In the genomic region with DNA sequence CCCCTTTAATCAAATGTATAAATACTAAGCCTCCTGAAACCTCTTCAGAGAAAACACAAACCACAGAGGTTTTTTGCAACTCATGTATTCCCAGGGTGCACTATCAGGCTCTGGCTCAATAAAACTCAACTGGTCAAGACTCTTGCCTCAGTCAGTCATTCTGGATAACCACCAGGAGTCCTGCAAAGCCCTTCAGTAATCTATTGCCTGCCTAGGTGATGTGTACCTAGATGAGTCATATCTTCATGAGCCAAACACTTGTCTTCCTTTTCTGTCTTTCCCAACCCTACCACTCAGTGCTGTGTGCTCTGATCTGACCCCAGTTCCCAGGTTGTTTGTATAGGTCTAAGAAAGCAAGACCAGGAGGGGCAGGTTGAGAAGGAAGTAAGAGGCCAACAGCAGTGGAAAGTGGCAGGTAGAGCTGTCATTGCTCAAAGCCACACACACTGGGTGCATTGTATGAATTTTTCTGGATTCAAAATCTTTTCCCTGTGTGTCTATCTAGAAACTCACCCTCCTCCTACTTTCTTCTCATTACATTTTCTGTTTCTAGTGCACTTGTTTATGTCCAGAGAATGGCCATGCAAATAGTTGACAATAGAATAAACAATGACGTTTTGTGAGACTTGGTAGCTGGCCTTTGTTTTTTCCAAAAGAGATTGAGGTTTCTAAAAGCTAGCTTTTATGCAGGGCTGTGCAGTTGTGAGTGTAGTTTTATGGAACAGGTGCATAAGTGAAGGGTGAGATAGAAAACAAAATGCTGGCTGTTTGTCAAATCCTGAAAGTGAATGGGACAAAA, we compare ENCODE assay signal across 1 cellular context.
TF ChIP-seq lines count a peak whose summit lies in the region.

No MANE protein-coding gene starts in this region.

TF ChIP-seq in A549, 52 proteins besides CTCF, POLR2A, EP300 and RAD21 (continued from another document):
- TF ChIP-seq, protein P1, sequence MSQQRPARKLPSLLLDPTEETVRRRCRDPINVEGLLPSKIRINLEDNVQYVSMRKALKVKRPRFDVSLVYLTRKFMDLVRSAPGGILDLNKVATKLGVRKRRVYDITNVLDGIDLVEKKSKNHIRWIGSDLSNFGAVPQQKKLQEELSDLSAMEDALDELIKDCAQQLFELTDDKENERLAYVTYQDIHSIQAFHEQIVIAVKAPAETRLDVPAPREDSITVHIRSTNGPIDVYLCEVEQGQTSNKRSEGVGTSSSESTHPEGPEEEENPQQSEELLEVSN (IDR thresholded peaks at IDR 0.05; ENCODE audit: borderline replicate concordance, low read depth): no peak
- TF ChIP-seq TP53 (CRISPR knock-in tag; IDR thresholded peaks at IDR 0.05): 0 out of 2 replicates have a peak, but pooled peaks have one; percentile 84
- TF ChIP-seq HOXA7 (CRISPR knock-in tag; IDR thresholded peaks at IDR 0.05): peak; percentile 57; the same call in 1 of the 2 replicates
- no peak for TF ChIP-seq FOXS1 (CRISPR knock-in tag; IDR thresholded peaks at IDR 0.05)
- no peak for TF ChIP-seq ESRRA (IDR thresholded peaks at IDR 0.05; ENCODE audit: borderline replicate concordance, low read length)
- peak; percentile 46 for TF ChIP-seq RARB (CRISPR knock-in tag; IDR thresholded peaks at IDR 0.05)
- TF ChIP-seq MYC (IDR thresholded peaks at IDR 0.05; ENCODE audit: borderline replicate concordance, low read length): no peak
- no peak for TF ChIP-seq FOSB (CRISPR knock-in tag; IDR thresholded peaks at IDR 0.05)
- peak; percentile 85 for TF ChIP-seq HOXB5 (CRISPR knock-in tag; IDR thresholded peaks at IDR 0.05)
- TF ChIP-seq HDAC2 (IDR thresholded peaks at IDR 0.05): no peak
- TF ChIP-seq RFX5 (IDR thresholded peaks at IDR 0.05): no peak
- TF ChIP-seq NPAS2 (CRISPR knock-in tag; IDR thresholded peaks at IDR 0.05; ENCODE audit: borderline replicate concordance): no peak
- TF ChIP-seq, protein P2, sequence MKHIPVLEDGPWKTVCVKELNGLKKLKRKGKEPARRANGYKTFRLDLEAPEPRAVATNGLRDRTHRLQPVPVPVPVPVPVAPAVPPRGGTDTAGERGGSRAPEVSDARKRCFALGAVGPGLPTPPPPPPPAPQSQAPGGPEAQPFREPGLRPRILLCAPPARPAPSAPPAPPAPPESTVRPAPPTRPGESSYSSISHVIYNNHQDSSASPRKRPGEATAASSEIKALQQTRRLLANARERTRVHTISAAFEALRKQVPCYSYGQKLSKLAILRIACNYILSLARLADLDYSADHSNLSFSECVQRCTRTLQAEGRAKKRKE (CRISPR knock-in tag; IDR thresholded peaks at IDR 0.05; ENCODE audit: low read depth): peak; percentile 81
- TF ChIP-seq MAZ (IDR thresholded peaks at IDR 0.05; ENCODE audit: borderline replicate concordance, low read depth, low read length): no peak
- no peak for TF ChIP-seq CHD2 (IDR thresholded peaks at IDR 0.05; ENCODE audit: low read length, partially characterized antibody)
- no peak for TF ChIP-seq BHLHE40 (IDR thresholded peaks at IDR 0.05; ENCODE audit: low read depth, low read length)
- no peak for TF ChIP-seq RNF2 (IDR thresholded peaks at IDR 0.05; ENCODE audit: borderline replicate concordance, low read depth)
- TF ChIP-seq KDM1A (IDR thresholded peaks at IDR 0.05; ENCODE audit: low read depth): no peak
- TF ChIP-seq MAFK (IDR thresholded peaks at IDR 0.05; ENCODE audit: partially characterized antibody): peak; percentile 11
- TF ChIP-seq CBX8 (IDR thresholded peaks at IDR 0.05): no peak
- TF ChIP-seq ZNF302 (CRISPR knock-in tag; IDR thresholded peaks at IDR 0.05): peak; percentile 86; the same call in 1 of the 2 replicates
- TF ChIP-seq KDM5A (IDR thresholded peaks at IDR 0.05): no peak
- TF ChIP-seq, protein P3, sequence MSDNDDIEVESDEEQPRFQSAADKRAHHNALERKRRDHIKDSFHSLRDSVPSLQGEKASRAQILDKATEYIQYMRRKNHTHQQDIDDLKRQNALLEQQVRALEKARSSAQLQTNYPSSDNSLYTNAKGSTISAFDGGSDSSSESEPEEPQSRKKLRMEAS (IDR thresholded peaks at IDR 0.05): peak; percentile 92
- TF ChIP-seq POLR2AphosphoS2 (conservative IDR thresholded peaks at IDR 0.05; ENCODE audit: low read length): no peak
- TF ChIP-seq JUNB (IDR thresholded peaks at IDR 0.05): peak; percentile 97
- TF ChIP-seq, protein P4, sequence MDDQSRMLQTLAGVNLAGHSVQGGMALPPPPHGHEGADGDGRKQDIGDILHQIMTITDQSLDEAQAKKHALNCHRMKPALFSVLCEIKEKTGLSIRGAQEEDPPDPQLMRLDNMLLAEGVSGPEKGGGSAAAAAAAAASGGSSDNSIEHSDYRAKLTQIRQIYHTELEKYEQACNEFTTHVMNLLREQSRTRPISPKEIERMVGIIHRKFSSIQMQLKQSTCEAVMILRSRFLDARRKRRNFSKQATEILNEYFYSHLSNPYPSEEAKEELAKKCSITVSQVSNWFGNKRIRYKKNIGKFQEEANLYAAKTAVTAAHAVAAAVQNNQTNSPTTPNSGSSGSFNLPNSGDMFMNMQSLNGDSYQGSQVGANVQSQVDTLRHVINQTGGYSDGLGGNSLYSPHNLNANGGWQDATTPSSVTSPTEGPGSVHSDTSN (IDR thresholded peaks at IDR 0.05): peak; percentile 89
- TF ChIP-seq, protein P5, sequence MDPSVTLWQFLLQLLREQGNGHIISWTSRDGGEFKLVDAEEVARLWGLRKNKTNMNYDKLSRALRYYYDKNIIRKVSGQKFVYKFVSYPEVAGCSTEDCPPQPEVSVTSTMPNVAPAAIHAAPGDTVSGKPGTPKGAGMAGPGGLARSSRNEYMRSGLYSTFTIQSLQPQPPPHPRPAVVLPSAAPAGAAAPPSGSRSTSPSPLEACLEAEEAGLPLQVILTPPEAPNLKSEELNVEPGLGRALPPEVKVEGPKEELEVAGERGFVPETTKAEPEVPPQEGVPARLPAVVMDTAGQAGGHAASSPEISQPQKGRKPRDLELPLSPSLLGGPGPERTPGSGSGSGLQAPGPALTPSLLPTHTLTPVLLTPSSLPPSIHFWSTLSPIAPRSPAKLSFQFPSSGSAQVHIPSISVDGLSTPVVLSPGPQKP (IDR thresholded peaks at IDR 0.05; ENCODE audit: low read depth, low read length): no peak
- TF ChIP-seq, protein P6, sequence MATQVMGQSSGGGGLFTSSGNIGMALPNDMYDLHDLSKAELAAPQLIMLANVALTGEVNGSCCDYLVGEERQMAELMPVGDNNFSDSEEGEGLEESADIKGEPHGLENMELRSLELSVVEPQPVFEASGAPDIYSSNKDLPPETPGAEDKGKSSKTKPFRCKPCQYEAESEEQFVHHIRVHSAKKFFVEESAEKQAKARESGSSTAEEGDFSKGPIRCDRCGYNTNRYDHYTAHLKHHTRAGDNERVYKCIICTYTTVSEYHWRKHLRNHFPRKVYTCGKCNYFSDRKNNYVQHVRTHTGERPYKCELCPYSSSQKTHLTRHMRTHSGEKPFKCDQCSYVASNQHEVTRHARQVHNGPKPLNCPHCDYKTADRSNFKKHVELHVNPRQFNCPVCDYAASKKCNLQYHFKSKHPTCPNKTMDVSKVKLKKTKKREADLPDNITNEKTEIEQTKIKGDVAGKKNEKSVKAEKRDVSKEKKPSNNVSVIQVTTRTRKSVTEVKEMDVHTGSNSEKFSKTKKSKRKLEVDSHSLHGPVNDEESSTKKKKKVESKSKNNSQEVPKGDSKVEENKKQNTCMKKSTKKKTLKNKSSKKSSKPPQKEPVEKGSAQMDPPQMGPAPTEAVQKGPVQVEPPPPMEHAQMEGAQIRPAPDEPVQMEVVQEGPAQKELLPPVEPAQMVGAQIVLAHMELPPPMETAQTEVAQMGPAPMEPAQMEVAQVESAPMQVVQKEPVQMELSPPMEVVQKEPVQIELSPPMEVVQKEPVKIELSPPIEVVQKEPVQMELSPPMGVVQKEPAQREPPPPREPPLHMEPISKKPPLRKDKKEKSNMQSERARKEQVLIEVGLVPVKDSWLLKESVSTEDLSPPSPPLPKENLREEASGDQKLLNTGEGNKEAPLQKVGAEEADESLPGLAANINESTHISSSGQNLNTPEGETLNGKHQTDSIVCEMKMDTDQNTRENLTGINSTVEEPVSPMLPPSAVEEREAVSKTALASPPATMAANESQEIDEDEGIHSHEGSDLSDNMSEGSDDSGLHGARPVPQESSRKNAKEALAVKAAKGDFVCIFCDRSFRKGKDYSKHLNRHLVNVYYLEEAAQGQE (IDR thresholded peaks at IDR 0.05): no peak
- TF ChIP-seq ZC3H11A (IDR thresholded peaks at IDR 0.05): no peak
- no peak for TF ChIP-seq PHF8 (IDR thresholded peaks at IDR 0.05; ENCODE audit: borderline replicate concordance, low read depth)
- TF ChIP-seq, protein P7, sequence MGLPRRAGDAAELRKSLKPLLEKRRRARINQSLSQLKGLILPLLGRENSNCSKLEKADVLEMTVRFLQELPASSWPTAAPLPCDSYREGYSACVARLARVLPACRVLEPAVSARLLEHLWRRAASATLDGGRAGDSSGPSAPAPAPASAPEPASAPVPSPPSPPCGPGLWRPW (IDR thresholded peaks at IDR 0.05): peak; percentile 78
- no peak for TF ChIP-seq ZSCAN20 (CRISPR knock-in tag; IDR thresholded peaks at IDR 0.05)
- TF ChIP-seq, protein P8, sequence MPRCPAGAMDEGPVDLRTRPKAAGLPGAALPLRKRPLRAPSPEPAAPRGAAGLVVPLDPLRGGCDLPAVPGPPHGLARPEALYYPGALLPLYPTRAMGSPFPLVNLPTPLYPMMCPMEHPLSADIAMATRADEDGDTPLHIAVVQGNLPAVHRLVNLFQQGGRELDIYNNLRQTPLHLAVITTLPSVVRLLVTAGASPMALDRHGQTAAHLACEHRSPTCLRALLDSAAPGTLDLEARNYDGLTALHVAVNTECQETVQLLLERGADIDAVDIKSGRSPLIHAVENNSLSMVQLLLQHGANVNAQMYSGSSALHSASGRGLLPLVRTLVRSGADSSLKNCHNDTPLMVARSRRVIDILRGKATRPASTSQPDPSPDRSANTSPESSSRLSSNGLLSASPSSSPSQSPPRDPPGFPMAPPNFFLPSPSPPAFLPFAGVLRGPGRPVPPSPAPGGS (IDR thresholded peaks at IDR 0.05): peak; percentile 89; the same call in 2 of the 3 replicates
- TF ChIP-seq JUN (IDR thresholded peaks at IDR 0.05): peak; percentile 89 to 95; a peak in 3 of 5 replicates
- TF ChIP-seq TFCP2L1 (CRISPR knock-in tag; IDR thresholded peaks at IDR 0.05): no peak
- no peak for TF ChIP-seq RCOR1 (IDR thresholded peaks at IDR 0.05; ENCODE audit: low read depth, low read length)
- no peak for TF ChIP-seq HEYL (CRISPR knock-in tag; IDR thresholded peaks at IDR 0.05)
- no peak for TF ChIP-seq NFE2L2 (conservative IDR thresholded peaks at IDR 0.05; ENCODE audit: low read length)
- TF ChIP-seq NR3C1 (IDR thresholded peaks at IDR 0.05): no peak
- no peak for TF ChIP-seq SREBF2 (IDR thresholded peaks at IDR 0.05)
